8 cellular contexts compared by ENCODE assay signal in the genomic region with DNA sequence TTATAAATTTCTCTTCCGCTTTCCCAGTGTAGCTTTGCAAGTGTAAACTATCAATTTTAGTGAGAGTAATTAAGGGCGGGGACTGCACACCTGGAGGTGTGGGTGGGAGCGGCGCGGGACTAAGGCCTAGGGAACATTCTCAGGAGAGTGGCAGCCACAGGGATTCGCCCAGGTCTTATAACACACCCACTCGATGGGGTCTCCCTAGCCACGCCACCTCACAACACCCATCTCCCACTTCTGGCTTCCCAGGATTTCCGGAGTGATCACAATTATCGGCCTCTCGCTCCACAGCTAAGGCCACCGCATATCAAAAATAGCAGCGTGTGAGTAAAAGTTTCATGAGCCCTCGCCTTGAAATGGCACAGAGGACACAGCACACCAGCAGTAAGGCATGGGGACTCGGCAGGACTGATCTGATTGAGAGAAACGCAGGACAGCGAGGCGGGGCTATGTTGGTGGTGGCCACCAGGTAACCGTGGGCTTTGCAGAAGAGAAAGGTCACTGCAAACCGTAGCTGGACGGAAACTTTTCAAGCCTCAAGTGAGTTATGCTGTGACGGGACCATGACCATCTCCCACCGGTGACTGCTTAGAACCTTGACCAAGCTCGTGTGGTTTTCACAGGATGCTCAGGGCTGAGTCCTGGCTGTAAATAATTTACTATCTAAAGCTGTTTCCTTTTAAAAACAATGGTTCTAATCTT. TPM values are rescaled to one million over a fixed set of nuclear protein-coding genes. Genes with fewer than 3 reads are reported as not detected.
DNase-seq lines count a peak whose midpoint lies in the region; ATAC-seq and TF ChIP-seq lines count a peak whose summit lies in the region.

No MANE protein-coding gene starts in this region.

- H3K36me3 ChIP-seq in GM23248 (ENCODE audit: low read depth) (no peaks in the 10 kb centered on the region), iPS-20b (ENCODE audit: insufficient read depth, low read depth, low read length) (no peaks in the 10 kb centered on the region), spleen (no peaks in the 10 kb centered on the region)

- ATAC-seq in activated T-helper 17 cell treated with anti-CD3 and anti-CD28 coated beads, Interleukin-2, amount 50 U/mL, for 72 hours (replicated peaks): no peak
- no peak for ATAC-seq in GM21367 (IDR thresholded peaks at IDR 0.05; ENCODE audit: unreplicated experiment)
- ATAC-seq in GM19455 (IDR thresholded peaks at IDR 0.05; ENCODE audit: unreplicated experiment): no peak

- H3K27ac ChIP-seq in GM23248 (peak overlapping the region; percentile 81), iPS-20b (ENCODE audit: low read length) (no peak overlapping the region), spleen (peak overlapping the region in 7 of 8 donors; percentile 61 to 88 (median 84))

- in situ Hi-C loops in GM23248 (cut with MboI): loop anchor here (10.0 kb wide), 1 partner anchor 385 kb away; no protein-coding TSS in a partner anchor

- H3K9ac ChIP-seq in GM23248 (peak overlapping the region; percentile 93), iPS-20b (ENCODE audit: low read depth, low read length) (no peak overlapping the region)

- H3K9me3 ChIP-seq in GM23248 (ENCODE audit: low read depth): no peaks in the 10 kb centered on the region
- no peaks in the 10 kb centered on the region for H3K9me3 ChIP-seq in iPS-20b (ENCODE audit: insufficient read depth, low read depth, low read length)
- H3K9me3 ChIP-seq in spleen: peaks cover 0 to under 1% (median 0%) of the 10 kb centered on the region in 8 donors

- intact Hi-C loops in spleen (cut with DNase I; ENCODE audit: low total_unique reads): no loop called here

- H3F3A ChIP-seq in GM23248 (ENCODE audit: insufficient read depth): peaks cover 35% of the 10 kb centered on the region

- H3K4me1 ChIP-seq in GM23248 (ENCODE audit: insufficient read depth) (peaks cover 18% of the 10 kb centered on the region), iPS-20b (ENCODE audit: insufficient read depth, low read length) (peaks cover 18% of the 10 kb centered on the region), spleen (peaks cover 5 to 42% (median 20%) of the 10 kb centered on the region in 6 donors)

- peaks cover 5% of the 10 kb centered on the region for H3K4me1 Mint-ChIP-seq in activated T-helper 17 cell treated with anti-CD3 and anti-CD28 coated beads, Interleukin-2, amount 50 U/mL, for 72 hours
- H3K4me1 Mint-ChIP-seq in activated naive CD4-positive, alpha-beta T cell treated with anti-CD3 and anti-CD28 coated beads, Interleukin-2, amount 10 ng/mL, durations not matched to agents 7 days and 5 days: peaks cover 9% of the 10 kb centered on the region

- TF ChIP-seq CTCF in spleen (IDR thresholded peaks at IDR 0.05 in 8 of 11, conservative IDR thresholded peaks at IDR 0.05 in 3 of 11) (no peak), GM10266 (IDR thresholded peaks at IDR 0.05; ENCODE audit: control insufficient read depth, insufficient read depth, low read depth, missing control alignments) (no peak)

- H2AFZ ChIP-seq in GM23248: peak overlapping the region; percentile 72

- H3K79me2 ChIP-seq in GM23248 (ENCODE audit: insufficient read depth): peaks cover 34% of the 10 kb centered on the region

- H3K4me3 Mint-ChIP-seq in activated T-helper 17 cell treated with anti-CD3 and anti-CD28 coated beads, Interleukin-2, amount 50 U/mL, for 72 hours: peak overlapping the region; percentile 34
- no peak overlapping the region for H3K4me3 Mint-ChIP-seq in activated naive CD4-positive, alpha-beta T cell treated with anti-CD3 and anti-CD28 coated beads, Interleukin-2, amount 10 ng/mL, durations not matched to agents 7 days and 5 days

- no peak overlapping the region for H3K27ac Mint-ChIP-seq in activated T-helper 17 cell treated with anti-CD3 and anti-CD28 coated beads, Interleukin-2, amount 50 U/mL, for 72 hours
- no peak overlapping the region for H3K27ac Mint-ChIP-seq in activated naive CD4-positive, alpha-beta T cell treated with anti-CD3 and anti-CD28 coated beads, Interleukin-2, amount 10 ng/mL, durations not matched to agents 7 days and 5 days

- CTCF ChIA-PET in activated naive CD4-positive, alpha-beta T cell treated with anti-CD3 and anti-CD28 coated beads, Interleukin-2, amount 10 ng/mL, durations not matched to agents 7 days and 5 days (lab: Charles Lee): no interaction called here

- DNase-seq in GM23248: no peak
- peak; percentile 67 for DNase-seq in spleen
- no peak for DNase-seq in activated naive CD4-positive, alpha-beta T cell treated with anti-CD3 and anti-CD28 coated beads, Interleukin-2, amount 10 ng/mL, durations not matched to agents 7 days and 5 days
- DNase-seq in GM10266 (ENCODE audit: extremely low spot score): no peak

- H3K27me3 ChIP-seq in GM23248 (replicated peaks; ENCODE audit: insufficient read depth) (no peaks in the 10 kb centered on the region), iPS-20b (ENCODE audit: insufficient read depth, low read length) (peaks cover 49% of the 10 kb centered on the region), spleen (replicated peaks in 1 of 7) (peaks cover 0 to 61% (median 41%) of the 10 kb centered on the region in 7 donors)

- no peaks in the 10 kb centered on the region for H4K20me1 ChIP-seq in GM23248 (ENCODE audit: insufficient read depth)

- no peak for TF ChIP-seq POLR2A in spleen (IDR thresholded peaks at IDR 0.05)

- no peaks in the 10 kb centered on the region for H3K36me3 Mint-ChIP-seq in activated T-helper 17 cell treated with anti-CD3 and anti-CD28 coated beads, Interleukin-2, amount 50 U/mL, for 72 hours (ENCODE audit: low read depth)
- H3K36me3 Mint-ChIP-seq in activated naive CD4-positive, alpha-beta T cell treated with anti-CD3 and anti-CD28 coated beads, Interleukin-2, amount 10 ng/mL, durations not matched to agents 7 days and 5 days: no peaks in the 10 kb centered on the region

- peaks cover 37% of the 10 kb centered on the region for H3K27me3 Mint-ChIP-seq in activated T-helper 17 cell treated with anti-CD3 and anti-CD28 coated beads, Interleukin-2, amount 50 U/mL, for 72 hours
- H3K27me3 Mint-ChIP-seq in activated naive CD4-positive, alpha-beta T cell treated with anti-CD3 and anti-CD28 coated beads, Interleukin-2, amount 10 ng/mL, durations not matched to agents 7 days and 5 days: peaks cover 55% of the 10 kb centered on the region

- H3K4me3 ChIP-seq in GM23248: peak overlapping the region; percentile 95
- peak overlapping the region; percentile 58 for H3K4me3 ChIP-seq in iPS-20b (ENCODE audit: low read length)
- H3K4me3 ChIP-seq in spleen: peak overlapping the region in 6 of 8 donors; percentile 29 to 69 (median 48)

- no peaks in the 10 kb centered on the region for H3K9me2 ChIP-seq in GM23248 (ENCODE audit: insufficient read depth)

- H3K9me3 Mint-ChIP-seq in activated T-helper 17 cell treated with anti-CD3 and anti-CD28 coated beads, Interleukin-2, amount 50 U/mL, for 72 hours: no peaks in the 10 kb centered on the region
- no peaks in the 10 kb centered on the region for H3K9me3 Mint-ChIP-seq in activated naive CD4-positive, alpha-beta T cell treated with anti-CD3 and anti-CD28 coated beads, Interleukin-2, amount 10 ng/mL, durations not matched to agents 7 days and 5 days

- peak overlapping the region; percentile 59 for H3K4me2 ChIP-seq in GM23248 (ENCODE audit: unreplicated experiment)

- WGBS in GM23248 (ENCODE audit: low coverage in 1 of 2, low lambda C conversion rate in 2 of 2, missing lambda C conversion rate in 2 of 2), 2 experiments: 33 to 35% methylated on average over 24 of the region's 24 CpGs
- 23 to 49% (median 39%) methylated on average over 22 to 24 of the region's 24 CpGs for WGBS in spleen, 5 donors

RNA-seq across cellular contexts. Expression of gene LPAR1, which starts 1.1 kb away (rescaled TPM):
- 90.3 and 90.8 TPM in 2 replicates for total RNA-seq in GM23248 (2014; rRNA removed; shearing (Covaris generic))
- 40.1 and 45.7 TPM in 2 replicates for polyA plus RNA-seq in GM23248 (2016; fragmentation: Nextera tagmentation; extraction: Ambion mirVana)
- not detected for total RNA-seq in activated T-helper 17 cell treated with anti-CD3 and anti-CD28 coated beads, Interleukin-2, amount 50 U/mL, for 72 hours
- 10 to 100 TPM; 22.5 to 63.8 (median 35.7) TPM for total RNA-seq in spleen
- 10 to 100 TPM in 2 of 3 donors, 1 to 10 TPM in 1; 8.1 to 14.4 (median 12.9) TPM for polyA plus RNA-seq in spleen

Comparison
In these comparisons a context has a peak if more than half of its experiments do, and no peak if none do; other contexts are left out.
1. RNA of gene LPAR1, which starts 1.1 kb away (total RNA-seq): 90.3 to 90.8 TPM in GM23248 and 22.5 to 63.8 TPM in spleen; not detected in activated T-helper 17 cell treated with anti-CD3 and anti-CD28 coated beads, Interleukin-2, amount 50 U/mL, for 72 hours; every median in the first group is over 10 times any median in the second.
2. Peak in every context shown above with its lines, with median percentiles within 50 percentile points of each other: H3K4me3 ChIP-seq.